17 cellular contexts compared by ENCODE assay signal in genomic region chr5:138640138-138640537, GRCh38.
DNase-seq lines count a peak whose midpoint lies in the region; TF ChIP-seq lines count a peak whose summit lies in the region.
"Had no signal": no experiment of that assay in that cellular context is flagged by ENCODE, and none has a peak within 500 bp of the region (broad histone marks: within the 10 kb centered on the region; RNA-seq: fewer than 3 reads in every experiment).

No MANE protein-coding gene starts in this region.

- no peaks in the 10 kb centered on the region for H3K9me3 ChIP-seq in BLaER1 treated with 17β-estradiol and CSF1 and Interleukin-3, amounts not matched to agents 10 nM and 100 nM (replicated peaks in 1 of 11)
- H3K9me3 ChIP-seq in neuronal stem cell (replicated peaks in 1 of 2; ENCODE audit: control insufficient read depth in 2 of 2, insufficient read depth in 1 of 2, low read depth in 1 of 2, low read length in 2 of 2) (no peaks in the 10 kb centered on the region), Peyer's patch (no peaks in the 10 kb centered on the region)
- H3K9me3 ChIP-seq: Caco-2, MG63, SJSA1 had no signal

- no peak overlapping the region for H3K14ac ChIP-seq in neuronal stem cell (ENCODE audit: low read length)

- H3K23ac ChIP-seq in neuronal stem cell (ENCODE audit: low read depth, low read length, poor library complexity), result no peak overlapping the region

- no peak overlapping the region for H2BK120ac ChIP-seq in neuronal stem cell (ENCODE audit: low read depth, low read length)

- H3K4me1 Mint-ChIP-seq in glutamatergic neuron (ENCODE audit: low read depth, unreplicated experiment), result peaks cover 19% of the 10 kb centered on the region

- no peak overlapping the region for H2BK15ac ChIP-seq in neuronal stem cell (ENCODE audit: low read length)

- no peak overlapping the region for H2AK5ac ChIP-seq in neuronal stem cell (ENCODE audit: low read depth, low read length)

- no peak overlapping the region for H2BK5ac ChIP-seq in neuronal stem cell (ENCODE audit: low read length)

- H3K4me3 ChIP-seq in BLaER1 treated with 17β-estradiol and CSF1 and Interleukin-3, amounts not matched to agents 10 nM and 100 nM, result no peak overlapping the region
- H3K4me3 ChIP-seq in neuronal stem cell (ENCODE audit: low read length in 2 of 2) (no peak overlapping the region), Peyer's patch (no peak overlapping the region)
- H3K4me3 ChIP-seq: MG63, SJSA1 had no signal

- no peaks in the 10 kb centered on the region for H3K36me3 Mint-ChIP-seq in glutamatergic neuron (ENCODE audit: unreplicated experiment)
- H3K36me3 Mint-ChIP-seq: CD8-positive, alpha-beta T cell had no signal

- H4K91ac ChIP-seq in neuronal stem cell (ENCODE audit: low read depth, low read length, poor library complexity), result no peak overlapping the region

- H2BK12ac ChIP-seq in neuronal stem cell (ENCODE audit: low read length), result no peak overlapping the region

- TF ChIP-seq CTCF in glutamatergic neuron (IDR thresholded peaks at IDR 0.05; ENCODE audit: partially characterized antibody, unreplicated experiment) (no peak), Peyer's patch (IDR thresholded peaks at IDR 0.05) (no peak)

- H3K79me1 ChIP-seq in neuronal stem cell (ENCODE audit: low read depth, low read length), result no peaks in the 10 kb centered on the region

- no peak overlapping the region for H3K18ac ChIP-seq in neuronal stem cell (ENCODE audit: low read length)

- no peak overlapping the region for H4K8ac ChIP-seq in neuronal stem cell (ENCODE audit: low read depth, low read length)

- peak overlapping the region; percentile 79 for H2AFZ ChIP-seq in neuronal stem cell (ENCODE audit: low read length)

- WGBS in neuronal stem cell (ENCODE audit: extremely low coverage in 2 of 2, insufficient read length in 2 of 2, insufficient replicate concordance in 1 of 2), 2 donors, result no CpG with 5 or more reads among the region's 5 CpGs

- H3K4me1 ChIP-seq in BLaER1 treated with 17β-estradiol and CSF1 and Interleukin-3, amounts not matched to agents 10 nM and 100 nM, result peaks cover 0 to 20% (median 14%) of the 10 kb centered on the region in 10 experiments; a peak in 12 of 20 replicates
- H3K4me1 ChIP-seq in neuronal stem cell (ENCODE audit: control insufficient read depth in 2 of 2, insufficient read depth in 1 of 2, low read depth in 1 of 2, low read length in 2 of 2), result peaks cover 9 to 12% of the 10 kb centered on the region in 2 donors
- peaks cover 0 to under 1% (median 0%) of the 10 kb centered on the region in 4 donors for H3K4me1 ChIP-seq in Peyer's patch
- H3K4me1 ChIP-seq: SJSA1 had no signal

- H3K27ac ChIP-seq in BLaER1 treated with 17β-estradiol and CSF1 and Interleukin-3, amounts not matched to agents 10 nM and 100 nM, result no peak overlapping the region
- peak overlapping the region; percentile 2 for H3K27ac ChIP-seq in angular gyrus (ENCODE audit: low read depth, low read length)
- no peak overlapping the region for H3K27ac ChIP-seq in neuronal stem cell (replicated peaks; ENCODE audit: low read length)
- H3K27ac ChIP-seq in Peyer's patch, result no peak overlapping the region
- H3K27ac ChIP-seq: SJSA1 had no signal

- peaks cover 9% of the 10 kb centered on the region for H3K27me3 Mint-ChIP-seq in glutamatergic neuron (ENCODE audit: unreplicated experiment)

- H4K20me1 ChIP-seq in BLaER1 treated with 17β-estradiol and CSF1 and Interleukin-3, amounts not matched to agents 10 nM and 100 nM, result peaks cover 0 to 3% (median 0%) of the 10 kb centered on the region in 11 experiments; a peak in 2 of 22 replicates

- H3K9ac ChIP-seq in BLaER1 treated with 17β-estradiol and CSF1 and Interleukin-3, amounts not matched to agents 10 nM and 100 nM, result no peak overlapping the region
- no peak overlapping the region for H3K9ac ChIP-seq in neuronal stem cell (ENCODE audit: low read depth, low read length, poor library complexity)

- H3K4me2 ChIP-seq in BLaER1 treated with 17β-estradiol and CSF1 and Interleukin-3, amounts not matched to agents 10 nM and 100 nM, result peak overlapping the region in 8 of 11 experiments; percentile 9 to 50 (median 38); a peak in 15 of 22 replicates
- H3K4me2 ChIP-seq in neuronal stem cell (ENCODE audit: insufficient read depth, low read length, poor library complexity, severe bottlenecking), result no peak overlapping the region

- no peak overlapping the region for H3K4ac ChIP-seq in neuronal stem cell (ENCODE audit: low read length)

- DNase-seq in glutamatergic neuron, result no peak
- no peak for DNase-seq in neuronal stem cell (ENCODE audit: low spot score)
- DNase-seq in Peyer's patch, result no peak
- no peak for DNase-seq in stimulated activated CD4-positive, alpha-beta T cell treated with anti-CD3 and anti-CD28 coated beads, Interleukin-12 subunit alpha, Interleukin-12 subunit beta, amount 100 ng/mL, for 4 hours
- no peak for DNase-seq in CD1c-positive myeloid dendritic cell (ENCODE audit: extremely low spot score)
- DNase-seq: Caco-2; CD8-positive, alpha-beta T cell; KBM-7; MG63; NCI-H1105 treated with DMSO at 0.1 percent for 48 hours; NCI-H446 treated with DMSO at 0.1 percent for 48 hours; NCI-H526; NK-92 treated with Interleukin-12 subunit alpha and Interleukin-12 subunit beta, amount 100 ng/mL, for 24 hours; PC-3 had no signal

- no peaks in the 10 kb centered on the region for H3K36me3 ChIP-seq in BLaER1 treated with 17β-estradiol and CSF1 and Interleukin-3, amounts not matched to agents 10 nM and 100 nM
- H3K36me3 ChIP-seq in neuronal stem cell (replicated peaks in 1 of 2; ENCODE audit: control insufficient read depth in 2 of 2, insufficient read depth in 2 of 2, low read length in 2 of 2) (no peaks in the 10 kb centered on the region), Peyer's patch (no peaks in the 10 kb centered on the region)
- H3K36me3 ChIP-seq: MG63, SJSA1 had no signal

- H3K4me3 Mint-ChIP-seq in glutamatergic neuron (ENCODE audit: unreplicated experiment), result no peak overlapping the region
- H3K4me3 Mint-ChIP-seq: CD8-positive, alpha-beta T cell had no signal

- no peaks in the 10 kb centered on the region for H3K27me3 ChIP-seq in BLaER1 treated with 17β-estradiol and CSF1 and Interleukin-3, amounts not matched to agents 10 nM and 100 nM
- H3K27me3 ChIP-seq in neuronal stem cell (ENCODE audit: control insufficient read depth in 3 of 3, insufficient read depth in 3 of 3, low read depth in 1 of 3, low read length in 3 of 3) (peaks cover 0 to 15% (median 0%) of the 10 kb centered on the region in 3 experiments), Peyer's patch (no peaks in the 10 kb centered on the region)
- H3K27me3 ChIP-seq: MG63, SJSA1 had no signal

- peak overlapping the region; percentile 7 for H3K27ac Mint-ChIP-seq in glutamatergic neuron (ENCODE audit: unreplicated experiment)
- H3K27ac Mint-ChIP-seq: CD8-positive, alpha-beta T cell had no signal

- TF ChIP-seq POLR2A in Peyer's patch (IDR thresholded peaks at IDR 0.05), result no peak

- H3K9me3 Mint-ChIP-seq in glutamatergic neuron (ENCODE audit: unreplicated experiment), result peaks cover 8% of the 10 kb centered on the region
- H3K9me3 Mint-ChIP-seq: CD8-positive, alpha-beta T cell had no signal
